ENCODE assay signal across 26 cellular contexts in genomic region chr2:50051374-50051773, GRCh38.
"Had no signal": no experiment of that assay in that cellular context is flagged by ENCODE, and none has a peak within 500 bp of the region (broad histone marks: within the 10 kb centered on the region; RNA-seq: fewer than 3 reads in every experiment).

No MANE protein-coding gene starts in this region.

- H3K27me3 ChIP-seq: suprapubic skin, testis, thyroid gland, tibial artery, tibial nerve, transverse colon, upper lobe of left lung, upper lobe of right lung, uterus, vagina had no signal

- FAIRE-seq: urothelium cell line had no signal

- ATAC-seq: stimulated activated effector memory CD8-positive, alpha-beta T cell treated with anti-CD3 and anti-CD28 coated beads, Interleukin-12 subunit alpha, Interleukin-12 subunit beta, amount 100 ng/mL, for 72 hours; stimulated activated memory B cell treated with anti-CD40 and anti-IgM and Interleukin-4, amounts not matched to agents 10 μg/mL and 1 μg/mL and 100 μg/mL, for 72 hours; stimulated activated naive B cell treated with anti-CD40 and anti-IgM and Interleukin-4, amounts not matched to agents 10 μg/mL and 1 μg/mL and 100 μg/mL, for 72 hours; stimulated activated naive CD8-positive, alpha-beta T cell treated with anti-CD3 and anti-CD28 coated beads, Interleukin-15, amount 100 ng/mL, for 72 hours; stimulated activated naive CD8-positive, alpha-beta T cell treated with anti-CD3 and anti-CD28 coated beads, Interleukin-15, Interleukin-2, amounts not matched to agents 100 U/mL and 50 U/mL, for 24 hours; upper lobe of right lung had no signal

- H3K9me3 ChIP-seq: suprapubic skin, testis, thoracic aorta, thyroid gland, tibial artery, tibial nerve, transverse colon, upper lobe of left lung, upper lobe of right lung, uterus, vagina had no signal

- H3K27ac ChIP-seq: suprapubic skin, testis, thoracic aorta, thyroid gland, tibial artery, tibial nerve, transverse colon, upper lobe of left lung, upper lobe of right lung, uterus, vagina had no signal

- DNase-seq: stimulated activated CD4-positive, alpha-beta T cell treated with anti-CD3 and anti-CD28 coated beads, Interleukin-2, amount 100 ng/mL, for 48 hours; stimulated activated CD4-positive, alpha-beta T cell treated with anti-CD3 and anti-CD28 coated beads, Interleukin-4, amount 100 ng/mL, for 1 hour; stimulated activated CD4-positive, alpha-beta T cell treated with anti-CD3 and anti-CD28 coated beads, Interleukin-4, amount 100 ng/mL, for 24 hours; stimulated activated CD4-positive, alpha-beta T cell treated with anti-CD3 and anti-CD28 coated beads, Interleukin-4, amount 100 ng/mL, for 4 hours; stimulated activated CD8-positive, alpha-beta memory T cell treated with anti-CD3 and anti-CD28 coated beads, Interleukin-4, amount 100 ng/mL, for 48 hours; stimulated activated naive B cell treated with anti-CD40 and anti-IgM and Interleukin-4, amounts not matched to agents 10 μg/mL and 1 μg/mL and 100 μg/mL, for 72 hours; stimulated activated naive CD4-positive, alpha-beta T cell; stimulated activated naive CD4-positive, alpha-beta T cell treated with Interleukin-2 at 50 U/mL for 16 hours; stimulated activated naive CD8-positive, alpha-beta T cell treated with anti-CD3 and anti-CD28 coated beads, Interleukin-15, amount 100 ng/mL, for 72 hours; stimulated activated naive CD8-positive, alpha-beta T cell treated with anti-CD3 and anti-CD28 coated beads, Interleukin-15, Interleukin-2, amounts not matched to agents 100 U/mL and 50 U/mL, for 24 hours; substantia nigra; testis; thyroid gland; tibial artery; transverse colon; trophoblast cell; upper lobe of left lung; upper lobe of right lung; uterus had no signal

- H3K4me3 ChIP-seq: suprapubic skin, testis, thoracic aorta, thyroid gland, tibial artery, tibial nerve, transverse colon, upper lobe of left lung, upper lobe of right lung, uterus, vagina had no signal

- H3K36me3 ChIP-seq: suprapubic skin, thoracic aorta, thyroid gland, tibial artery, tibial nerve, transverse colon, upper lobe of left lung, upper lobe of right lung, uterus, vagina had no signal

- H3K4me1 ChIP-seq: suprapubic skin, testis, thyroid gland, tibial artery, transverse colon, upper lobe of left lung, upper lobe of right lung, uterus, vagina had no signal
